8 cellular contexts compared by ENCODE assay signal in genomic region chr2:241635756-241636155, GRCh38. TPM values are rescaled to one million over a fixed set of nuclear protein-coding genes. Genes with fewer than 3 reads are reported as not detected.
A peak's percentile ranks its signal among the peaks of the same experiment; 100 is the strongest.
DNase-seq lines count a peak whose midpoint lies in the region; ATAC-seq, FAIRE-seq and TF ChIP-seq lines count a peak whose summit lies in the region.

No MANE protein-coding gene starts in this region.

- H2AFZ ChIP-seq in MM.1S (ENCODE audit: low read length): no peak overlapping the region
- H2AFZ ChIP-seq in neural cell (ENCODE audit: low read depth, low read length): no peak overlapping the region

- no peaks in the 10 kb centered on the region for H3K9me3 Mint-ChIP-seq in CD4-positive, CD25-positive, alpha-beta regulatory T cell

- WGBS in small intestine, 3 donors: 13 to 20% (median 19%) methylated on average over 6 of the region's 6 CpGs

- H3K4me2 ChIP-seq in MM.1S (ENCODE audit: low read depth, low read length) (peak overlapping the region; percentile 90), neural cell (ENCODE audit: low read length) (peak overlapping the region; percentile 97)

- FAIRE-seq in small intestine (lab: Jason Lieb, UNC): no peak

- no peaks in the 10 kb centered on the region for H3K9me2 ChIP-seq in MM.1S (replicated peaks; ENCODE audit: insufficient read depth, low read length)
- H3K9me2 ChIP-seq in neural cell (ENCODE audit: insufficient read depth, low read length): no peaks in the 10 kb centered on the region

- peaks cover 4% of the 10 kb centered on the region for H3K36me3 Mint-ChIP-seq in CD4-positive, CD25-positive, alpha-beta regulatory T cell

- peak overlapping the region; percentile 52 to 92 (median 62) for H3K27ac Mint-ChIP-seq in CD4-positive, CD25-positive, alpha-beta regulatory T cell

- H3K9ac ChIP-seq in MM.1S (ENCODE audit: low read length) (peak overlapping the region; percentile 75), neural cell (ENCODE audit: low read length) (peak overlapping the region; percentile 71)

- H3K4me3 Mint-ChIP-seq in CD4-positive, CD25-positive, alpha-beta regulatory T cell: peak overlapping the region; percentile 82 to 93 (median 88)

- peaks cover 14 to 58% (median 42%) of the 10 kb centered on the region in 4 donors for H3K4me1 Mint-ChIP-seq in CD4-positive, CD25-positive, alpha-beta regulatory T cell

- TF ChIP-seq CTCF in MM.1S (IDR thresholded peaks at IDR 0.05; ENCODE audit: low read length): no peak
- no peak for TF ChIP-seq CTCF in dorsolateral prefrontal cortex (IDR thresholded peaks at IDR 0.05 in 54 of 56, conservative IDR thresholded peaks at IDR 0.05 in 2 of 56; ENCODE audit: low read depth in 1 of 56, partially characterized antibody in 56 of 56)
- TF ChIP-seq CTCF in neural cell (IDR thresholded peaks at IDR 0.05; ENCODE audit: poor library complexity, severe bottlenecking): no peak

- H3K36me3 ChIP-seq in CD4-positive, CD25-positive, alpha-beta regulatory T cell (ENCODE audit: control insufficient read depth, insufficient read depth, low read length): peaks cover 23% of the 10 kb centered on the region
- no peaks in the 10 kb centered on the region for H3K36me3 ChIP-seq in MM.1S (replicated peaks; ENCODE audit: insufficient read depth, low read length)
- peaks cover 3% of the 10 kb centered on the region for H3K36me3 ChIP-seq in neural cell (ENCODE audit: insufficient read depth, low read length)
- H3K36me3 ChIP-seq in small intestine (ENCODE audit: control insufficient read depth in 2 of 2, insufficient read depth in 2 of 2, low read length in 2 of 2): peaks cover 7 to 12% of the 10 kb centered on the region in 2 donors

- no peaks in the 10 kb centered on the region for H3K27me3 Mint-ChIP-seq in CD4-positive, CD25-positive, alpha-beta regulatory T cell

- H3K27ac ChIP-seq in CD4-positive, CD25-positive, alpha-beta regulatory T cell (ENCODE audit: insufficient read depth, low read length, poor library complexity, severe bottlenecking): no peak overlapping the region
- no peak overlapping the region for H3K27ac ChIP-seq in MM.1S (ENCODE audit: low read length)
- H3K27ac ChIP-seq in dorsolateral prefrontal cortex: peak overlapping the region in 18 of 59 donors; percentile 38 to 100 (median 90)
- no peak overlapping the region for H3K27ac ChIP-seq in neural cell (ENCODE audit: low read length)
- peak overlapping the region in 1 of 2 donors; percentile 50 for H3K27ac ChIP-seq in small intestine (ENCODE audit: low read depth in 1 of 2, low read length in 1 of 2)

- H3K79me2 ChIP-seq in MM.1S (ENCODE audit: low read length) (peaks cover 73% of the 10 kb centered on the region), neural cell (replicated peaks; ENCODE audit: insufficient read depth, low read length) (peaks cover 52% of the 10 kb centered on the region)

- no peaks in the 10 kb centered on the region for H4K20me1 ChIP-seq in MM.1S (ENCODE audit: insufficient read depth, low read length)
- peaks cover 3% of the 10 kb centered on the region for H4K20me1 ChIP-seq in neural cell (ENCODE audit: insufficient read depth)

- no peaks in the 10 kb centered on the region for H3K27me3 ChIP-seq in CD4-positive, CD25-positive, alpha-beta regulatory T cell (ENCODE audit: control insufficient read depth, insufficient read depth, low read length)
- no peaks in the 10 kb centered on the region for H3K27me3 ChIP-seq in MM.1S (replicated peaks; ENCODE audit: insufficient read depth, low read length)
- no peaks in the 10 kb centered on the region for H3K27me3 ChIP-seq in dorsolateral prefrontal cortex
- H3K27me3 ChIP-seq in neural cell (ENCODE audit: insufficient read depth, low read depth, low read length): no peaks in the 10 kb centered on the region
- no peaks in the 10 kb centered on the region for H3K27me3 ChIP-seq in small intestine (ENCODE audit: control insufficient read depth in 2 of 2, insufficient read depth in 2 of 2, low read length in 2 of 2)

- peaks cover 27% of the 10 kb centered on the region for H3K4me1 ChIP-seq in CD4-positive, CD25-positive, alpha-beta regulatory T cell (ENCODE audit: control insufficient read depth, insufficient read depth, low read length, poor library complexity, severe bottlenecking)
- H3K4me1 ChIP-seq in MM.1S (ENCODE audit: low read length) (peaks cover 9% of the 10 kb centered on the region; the same call in 1 of the 2 replicates), small intestine (ENCODE audit: control insufficient read depth in 2 of 2, insufficient read depth in 1 of 2, low read depth in 1 of 2, low read length in 1 of 2) (peaks cover 4 to 7% of the 10 kb centered on the region in 2 donors)

- H3F3A ChIP-seq in MM.1S (ENCODE audit: insufficient read depth, low read length) (0 out of 2 replicates have a peak, but pooled peaks cover 2% of the 10 kb centered on the region), neural cell (ENCODE audit: insufficient read depth, low read length, poor library complexity, severe bottlenecking) (no peaks in the 10 kb centered on the region)

- intact Hi-C loops in dorsolateral prefrontal cortex (cut with DNase I): loop anchor here (2.0 to 10.0 kb wide), 6 partner anchors 51 to 1071 kb away; partner anchors contain the start of genes D2HGDH (in 1 of the 2), DTYMK (in 1 of the 2), DUSP28 (in 1 of the 2) and HDLBP (in 1 of the 2)

- ATAC-seq in CD4-positive, CD25-positive, alpha-beta regulatory T cell (ENCODE audit: low read depth in 2 of 2): no peak
- ATAC-seq in GM21576 (IDR thresholded peaks at IDR 0.05; ENCODE audit: unreplicated experiment): no peak

- H3K9me3 ChIP-seq in CD4-positive, CD25-positive, alpha-beta regulatory T cell (ENCODE audit: control insufficient read depth in 2 of 2, low read length in 2 of 2): no peaks in the 10 kb centered on the region
- H3K9me3 ChIP-seq in MM.1S (replicated peaks; ENCODE audit: insufficient read depth, low read length) (no peaks in the 10 kb centered on the region), neural cell (ENCODE audit: low read length) (no peaks in the 10 kb centered on the region), small intestine (ENCODE audit: control insufficient read depth, low read depth) (no peaks in the 10 kb centered on the region)

- TF ChIP-seq EP300 in neural cell (conservative IDR thresholded peaks at IDR 0.05; ENCODE audit: poor library complexity, severe bottlenecking): no peak

- no peak for TF ChIP-seq RAD21 in neural cell (conservative IDR thresholded peaks at IDR 0.05)

- peak overlapping the region; percentile 57 for H3K4me3 ChIP-seq in CD4-positive, CD25-positive, alpha-beta regulatory T cell (ENCODE audit: low read depth, low read length)
- H3K4me3 ChIP-seq in MM.1S (ENCODE audit: low read length) (peak overlapping the region; percentile 83), dorsolateral prefrontal cortex (peak overlapping the region; percentile 57 to 99 (median 86)), neural cell (ENCODE audit: low read length) (peak overlapping the region; percentile 93), small intestine (ENCODE audit: low read depth in 1 of 2, low read length in 2 of 2) (peak overlapping the region in 1 of 2 donors; percentile 94)

- no peak for DNase-seq in CD4-positive, CD25-positive, alpha-beta regulatory T cell
- DNase-seq in MM.1S: no peak
- no peak for DNase-seq in dorsolateral prefrontal cortex
- no peak for DNase-seq in small intestine
- no peak for DNase-seq in activated gamma-delta T cell treated with Interleukin-2 at 50 U/mL for 16 hours
- DNase-seq in NCI-H510A (lab: John Stamatoyannopoulos, UW): no peak

TF ChIP-seq in neural cell, 6 proteins besides CTCF, POLR2A, EP300 and RAD21 (continues in another document):
- TF ChIP-seq TAF1 (IDR thresholded peaks at IDR 0.05; ENCODE audit: low read depth) (no peak), EZH2 (IDR thresholded peaks at IDR 0.05; ENCODE audit: borderline replicate concordance, insufficient read depth, low read length, poor library complexity, severe bottlenecking) (no peak)

RNA-seq across cellular contexts. Expression of gene THAP4, which starts 1.2 kb away (rescaled TPM):
- 47.8 TPM for total RNA-seq in CD4-positive, CD25-positive, alpha-beta regulatory T cell
- polyA plus RNA-seq in CD4-positive, CD25-positive, alpha-beta regulatory T cell: 10 to 100 TPM; 37.5 to 42.8 (median 39.6) TPM
- total RNA-seq in dorsolateral prefrontal cortex: 10 to 100 TPM; 35.1 to 69.3 (median 54.0) TPM
- 30.8 and 33.0 TPM in 2 replicates for polyA plus RNA-seq in neural cell
- 26.9 and 34.1 TPM in 2 replicates for polyA minus RNA-seq in neural cell
- polyA plus RNA-seq in small intestine: 100 to 1,000 TPM in 1 of 3 donors, 10 to 100 TPM in 2; 62.5 to 101 (median 80.5) TPM

RNA-seq across cellular contexts. Expression of gene ATG4B, which starts 1.7 kb away (rescaled TPM):
- total RNA-seq in CD4-positive, CD25-positive, alpha-beta regulatory T cell: 158 TPM
- 10 to 100 TPM; 43.7 to 59.6 (median 56.2) TPM for polyA plus RNA-seq in CD4-positive, CD25-positive, alpha-beta regulatory T cell
- total RNA-seq in dorsolateral prefrontal cortex: 100 to 1,000 TPM in 104 of 120 experiments, 10 to 100 TPM in 16; 79.3 to 164 (median 118) TPM
- polyA plus RNA-seq in neural cell: 128 and 140 TPM in 2 replicates
- polyA minus RNA-seq in neural cell: 58.2 and 74.4 TPM in 2 replicates
- 100 to 1,000 TPM in 1 of 3 donors, 10 to 100 TPM in 2; 44.2 to 196 (median 99.2) TPM for polyA plus RNA-seq in small intestine

RNA-seq across cellular contexts. Expression of gene DTYMK, which starts 50.9 kb away (rescaled TPM):
- 13.1 TPM for total RNA-seq in CD4-positive, CD25-positive, alpha-beta regulatory T cell
- 10 to 100 TPM; 32.2 to 45.6 (median 39.9) TPM for polyA plus RNA-seq in CD4-positive, CD25-positive, alpha-beta regulatory T cell
- 10 to 100 TPM in 119 of 120 experiments, 1 to 10 TPM in 1; 9.9 to 26.6 (median 15.6) TPM for total RNA-seq in dorsolateral prefrontal cortex
- polyA plus RNA-seq in neural cell (33.5 and 42.2 TPM in 2 replicates), small intestine (10 to 100 TPM; 14.3 to 59.3 (median 15.4) TPM)
- 10.2 and 10.4 TPM in 2 replicates for polyA minus RNA-seq in neural cell
